8 cellular contexts compared by ENCODE assay signal in the genomic region with DNA sequence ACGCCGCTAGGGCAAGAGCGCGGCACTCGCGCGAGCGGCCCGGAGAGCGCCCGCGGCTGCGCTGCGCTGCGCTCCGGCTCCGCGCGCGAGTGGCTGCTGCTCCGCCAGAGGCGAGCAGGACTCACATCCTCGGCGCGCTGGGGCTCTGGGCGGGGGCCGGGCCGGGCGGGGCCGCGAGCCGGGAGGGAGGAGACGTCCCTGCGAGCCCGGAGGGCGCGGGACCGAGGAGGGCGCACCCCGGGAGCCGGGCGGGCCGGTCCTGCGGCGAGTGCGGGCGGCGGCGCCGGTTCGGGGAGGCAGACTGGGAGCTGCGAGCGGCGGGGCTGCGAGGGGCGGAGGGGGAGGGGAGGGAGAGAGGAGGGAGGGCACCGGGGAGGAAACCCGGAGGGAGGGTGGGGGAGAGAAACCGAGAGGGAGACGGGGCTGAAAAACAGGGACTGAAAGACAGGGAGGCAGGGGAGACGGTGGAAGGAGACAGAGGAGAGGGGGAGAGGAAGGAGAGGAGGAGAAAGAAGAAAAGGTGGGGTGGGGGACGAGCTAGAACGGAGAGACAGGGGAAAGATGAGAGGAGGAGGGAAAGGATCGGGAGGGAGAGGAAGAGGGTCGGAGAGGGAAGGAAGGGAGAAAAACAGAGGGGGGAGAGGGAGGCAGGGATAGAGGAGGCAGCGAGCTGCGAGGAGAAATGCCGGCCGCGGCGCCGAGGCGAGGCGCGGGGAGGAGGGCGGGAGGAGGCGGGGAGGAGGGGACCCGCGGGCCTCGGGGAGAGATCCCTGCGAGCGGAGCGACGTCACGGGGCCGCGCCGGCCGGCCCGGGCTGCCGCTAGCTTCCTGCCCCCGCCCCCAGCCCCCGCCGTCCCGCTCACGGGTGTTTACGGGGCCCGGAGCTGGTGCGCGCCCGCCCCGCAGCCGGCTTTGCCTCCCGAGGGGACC. TPM values are rescaled to one million over a fixed set of nuclear protein-coding genes. Genes with fewer than 3 reads are reported as not detected.
DNase-seq lines count a peak whose midpoint lies in the region; FAIRE-seq and TF ChIP-seq lines count a peak whose summit lies in the region.

A gene (minus strand): TSS at position 684 of the 930 bp plus-strand sequence. CDS start 831 bp downstream, outside the sequence.

- H3K9ac ChIP-seq in colonic mucosa (ENCODE audit: low read depth in 2 of 2, low read length in 2 of 2), result peak within 1 kb of the TSS; percentile 79 to 98

- no peak for TF ChIP-seq CTCF in LNCaP clone FGC (IDR thresholded peaks at IDR 0.05; ENCODE audit: control insufficient read depth, extremely low read depth, insufficient read depth)
- TF ChIP-seq CTCF in colonic mucosa (IDR thresholded peaks at IDR 0.05), result no peak
- no peak for TF ChIP-seq CTCF in spleen (IDR thresholded peaks at IDR 0.05 in 8 of 11, conservative IDR thresholded peaks at IDR 0.05 in 3 of 11)

- DNase-seq in CD1c-positive myeloid dendritic cell (ENCODE audit: extremely low spot score) (peak; percentile 22), LNCaP clone FGC (ENCODE audit: low read depth) (no peak), colonic mucosa (peak; percentile 82), kidney tubule cell (ENCODE audit: low spot score) (peak; percentile 75), spleen (peak; percentile 87), HTR-8/SVneo (ENCODE audit: insufficient read length, low spot score) (no peak), GM19238 (ENCODE audit: insufficient read length, low spot score) (no peak)
- DNase-seq in activated CD4-positive, alpha-beta T cell treated with anti-CD3 and anti-CD28 coated beads for 4 hours, result peak; percentile 57 to 61

- TF ChIP-seq POLR2A in spleen (IDR thresholded peaks at IDR 0.05), result no peak

- intact Hi-C loops in colonic mucosa (cut with DNase I) (no loop called here), spleen (cut with DNase I; ENCODE audit: low total_unique reads) (loop anchor here (5.0 kb wide), 1 partner anchor 108 kb away; no protein-coding TSS in a partner anchor)

- H3K4me1 ChIP-seq in colonic mucosa (peaks cover 5% of the 10 kb centered on the region), spleen (peaks cover 11 to 47% (median 36%) of the 10 kb centered on the region in 6 donors)

- H3K36me3 ChIP-seq in colonic mucosa, result no peaks in the 10 kb centered on the region
- H3K36me3 ChIP-seq in spleen, result no peaks in the 10 kb centered on the region

- H3K4me3 ChIP-seq in LNCaP clone FGC (ENCODE audit: low read depth, low read length) (peak within 1 kb of the TSS; percentile 66), colonic mucosa (peak within 1 kb of the TSS; percentile 85), spleen (peak within 1 kb of the TSS; percentile 41 to 77 (median 52))

- FAIRE-seq in HTR-8/SVneo (lab: Jason Lieb, UNC), result no peak

- H3K27me3 ChIP-seq in colonic mucosa, result no peaks in the 10 kb centered on the region
- peaks cover 7 to 92% (median 55%) of the 10 kb centered on the region in 7 donors for H3K27me3 ChIP-seq in spleen (replicated peaks in 1 of 7)

- H3K9me3 ChIP-seq in colonic mucosa (no peaks in the 10 kb centered on the region), spleen (no peaks in the 10 kb centered on the region)

- peak within 1 kb of the TSS; percentile 92 for H3K27ac ChIP-seq in colonic mucosa
- peak within 1 kb of the TSS in 7 of 8 donors; percentile 41 to 80 (median 75) for H3K27ac ChIP-seq in spleen

- 0 to 2% (median 1%) methylated on average over 54 to 104 of the region's 104 CpGs for WGBS in spleen, 5 donors

RNA-seq across cellular contexts. Expression of the gene that starts here (rescaled TPM):
- total RNA-seq in colonic mucosa, result 100 to 1,000 TPM; 133 to 182 TPM
- total RNA-seq in spleen, result 10 to 100 TPM in 5 of 7 donors, 1 to 10 TPM in 2; 6.7 to 17.2 (median 11.1) TPM
- polyA plus RNA-seq in spleen, result 1 to 10 TPM; 3.6 to 4.9 (median 4.5) TPM

Comparison
In these comparisons a context has a peak if more than half of its experiments do, and no peak if none do; other contexts are left out.
1. RNA of the gene that starts here (total RNA-seq): 133 to 182 TPM in colonic mucosa; 6.7 to 17.2 TPM in spleen; every median in the first group is over 4 times any median in the second.
2. DNase-seq: peak in CD1c-positive myeloid dendritic cell (single experiment), activated CD4-positive, alpha-beta T cell treated with anti-CD3 and anti-CD28 coated beads for 4 hours (2 of 2), colonic mucosa (single experiment), kidney tubule cell (single experiment) and spleen (single experiment); none in LNCaP clone FGC (single experiment), HTR-8/SVneo (single experiment) and GM19238 (single experiment).
3. Peak in every context shown above with its lines, with median percentiles within 50 percentile points of each other: H3K4me3 ChIP-seq.